ENCODE assay signal across 1 cellular context in the genomic region with DNA sequence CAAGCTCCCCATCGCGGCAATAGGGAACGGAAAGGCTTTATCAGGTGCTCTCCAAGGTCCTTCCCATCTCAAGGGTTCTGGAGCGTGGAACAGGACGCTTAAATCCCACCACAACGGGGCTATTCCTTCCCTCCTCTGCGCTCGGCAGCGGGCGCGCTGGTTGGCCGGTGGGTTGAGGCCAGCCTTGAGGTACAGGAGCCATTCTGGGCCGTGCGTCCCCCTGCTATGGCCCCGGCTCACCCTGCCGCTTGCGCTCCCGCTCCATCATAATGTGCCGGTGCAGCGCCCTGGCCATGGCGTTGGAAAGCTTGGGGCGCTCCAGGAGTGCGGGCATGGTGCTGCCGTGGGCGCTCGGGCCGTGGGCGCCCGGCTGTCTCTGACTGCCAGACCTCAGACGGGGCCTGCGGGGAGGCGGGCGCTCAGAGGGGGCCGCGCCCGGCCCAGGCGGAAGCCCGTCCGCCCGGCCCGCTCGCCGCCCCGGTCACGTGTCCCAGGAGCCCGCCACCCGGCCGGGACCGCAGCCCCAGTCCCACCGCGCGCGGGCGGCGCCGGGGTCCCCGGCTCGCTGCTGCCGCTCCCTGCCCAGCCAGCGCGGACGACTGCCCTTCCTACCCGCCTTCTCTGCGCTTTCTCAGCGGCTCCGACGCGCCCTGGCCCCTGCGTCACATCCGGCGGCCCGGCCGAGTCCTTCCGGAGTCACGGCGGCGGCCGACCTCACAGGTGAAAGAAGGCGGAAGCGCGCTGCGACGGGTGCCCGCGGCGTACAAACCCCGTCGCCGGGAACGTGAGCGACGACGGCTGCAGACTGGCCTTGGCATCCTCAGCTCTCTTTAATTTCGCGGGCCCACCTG.
TF ChIP-seq lines count a peak whose summit lies in the region.

A gene with protein sequence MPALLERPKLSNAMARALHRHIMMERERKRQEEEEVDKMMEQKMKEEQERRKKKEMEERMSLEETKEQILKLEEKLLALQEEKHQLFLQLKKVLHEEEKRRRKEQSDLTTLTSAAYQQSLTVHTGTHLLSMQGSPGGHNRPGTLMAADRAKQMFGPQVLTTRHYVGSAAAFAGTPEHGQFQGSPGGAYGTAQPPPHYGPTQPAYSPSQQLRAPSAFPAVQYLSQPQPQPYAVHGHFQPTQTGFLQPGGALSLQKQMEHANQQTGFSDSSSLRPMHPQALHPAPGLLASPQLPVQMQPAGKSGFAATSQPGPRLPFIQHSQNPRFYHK (minus strand): TSS at position 642 of the 851 bp plus-strand sequence. CDS start 308 bp downstream, at position 334.

TF ChIP-seq in HepG2, 621 proteins besides CTCF, POLR2A, EP300 and RAD21 (continued from another document and continues in another):
- TF ChIP-seq, protein P1, sequence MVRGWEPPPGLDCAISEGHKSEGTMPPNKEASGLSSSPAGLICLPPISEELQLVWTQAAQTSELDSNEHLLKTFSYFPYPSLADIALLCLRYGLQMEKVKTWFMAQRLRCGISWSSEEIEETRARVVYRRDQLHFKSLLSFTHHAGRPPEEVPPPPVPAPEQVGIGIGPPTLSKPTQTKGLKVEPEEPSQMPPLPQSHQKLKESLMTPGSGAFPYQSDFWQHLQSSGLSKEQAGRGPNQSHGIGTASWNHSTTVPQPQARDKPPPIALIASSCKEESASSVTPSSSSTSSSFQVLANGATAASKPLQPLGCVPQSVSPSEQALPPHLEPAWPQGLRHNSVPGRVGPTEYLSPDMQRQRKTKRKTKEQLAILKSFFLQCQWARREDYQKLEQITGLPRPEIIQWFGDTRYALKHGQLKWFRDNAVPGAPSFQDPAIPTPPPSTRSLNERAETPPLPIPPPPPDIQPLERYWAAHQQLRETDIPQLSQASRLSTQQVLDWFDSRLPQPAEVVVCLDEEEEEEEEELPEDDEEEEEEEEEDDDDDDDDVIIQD (CRISPR knock-in tag; IDR thresholded peaks at IDR 0.05; ENCODE audit: low read depth), result no peak
- no peak for TF ChIP-seq ZNF138 (CRISPR knock-in tag; IDR thresholded peaks at IDR 0.05; ENCODE audit: low read depth)
- TF ChIP-seq EEA1 (CRISPR knock-in tag; IDR thresholded peaks at IDR 0.05; ENCODE audit: borderline replicate concordance), result no peak
- TF ChIP-seq, protein P2, sequence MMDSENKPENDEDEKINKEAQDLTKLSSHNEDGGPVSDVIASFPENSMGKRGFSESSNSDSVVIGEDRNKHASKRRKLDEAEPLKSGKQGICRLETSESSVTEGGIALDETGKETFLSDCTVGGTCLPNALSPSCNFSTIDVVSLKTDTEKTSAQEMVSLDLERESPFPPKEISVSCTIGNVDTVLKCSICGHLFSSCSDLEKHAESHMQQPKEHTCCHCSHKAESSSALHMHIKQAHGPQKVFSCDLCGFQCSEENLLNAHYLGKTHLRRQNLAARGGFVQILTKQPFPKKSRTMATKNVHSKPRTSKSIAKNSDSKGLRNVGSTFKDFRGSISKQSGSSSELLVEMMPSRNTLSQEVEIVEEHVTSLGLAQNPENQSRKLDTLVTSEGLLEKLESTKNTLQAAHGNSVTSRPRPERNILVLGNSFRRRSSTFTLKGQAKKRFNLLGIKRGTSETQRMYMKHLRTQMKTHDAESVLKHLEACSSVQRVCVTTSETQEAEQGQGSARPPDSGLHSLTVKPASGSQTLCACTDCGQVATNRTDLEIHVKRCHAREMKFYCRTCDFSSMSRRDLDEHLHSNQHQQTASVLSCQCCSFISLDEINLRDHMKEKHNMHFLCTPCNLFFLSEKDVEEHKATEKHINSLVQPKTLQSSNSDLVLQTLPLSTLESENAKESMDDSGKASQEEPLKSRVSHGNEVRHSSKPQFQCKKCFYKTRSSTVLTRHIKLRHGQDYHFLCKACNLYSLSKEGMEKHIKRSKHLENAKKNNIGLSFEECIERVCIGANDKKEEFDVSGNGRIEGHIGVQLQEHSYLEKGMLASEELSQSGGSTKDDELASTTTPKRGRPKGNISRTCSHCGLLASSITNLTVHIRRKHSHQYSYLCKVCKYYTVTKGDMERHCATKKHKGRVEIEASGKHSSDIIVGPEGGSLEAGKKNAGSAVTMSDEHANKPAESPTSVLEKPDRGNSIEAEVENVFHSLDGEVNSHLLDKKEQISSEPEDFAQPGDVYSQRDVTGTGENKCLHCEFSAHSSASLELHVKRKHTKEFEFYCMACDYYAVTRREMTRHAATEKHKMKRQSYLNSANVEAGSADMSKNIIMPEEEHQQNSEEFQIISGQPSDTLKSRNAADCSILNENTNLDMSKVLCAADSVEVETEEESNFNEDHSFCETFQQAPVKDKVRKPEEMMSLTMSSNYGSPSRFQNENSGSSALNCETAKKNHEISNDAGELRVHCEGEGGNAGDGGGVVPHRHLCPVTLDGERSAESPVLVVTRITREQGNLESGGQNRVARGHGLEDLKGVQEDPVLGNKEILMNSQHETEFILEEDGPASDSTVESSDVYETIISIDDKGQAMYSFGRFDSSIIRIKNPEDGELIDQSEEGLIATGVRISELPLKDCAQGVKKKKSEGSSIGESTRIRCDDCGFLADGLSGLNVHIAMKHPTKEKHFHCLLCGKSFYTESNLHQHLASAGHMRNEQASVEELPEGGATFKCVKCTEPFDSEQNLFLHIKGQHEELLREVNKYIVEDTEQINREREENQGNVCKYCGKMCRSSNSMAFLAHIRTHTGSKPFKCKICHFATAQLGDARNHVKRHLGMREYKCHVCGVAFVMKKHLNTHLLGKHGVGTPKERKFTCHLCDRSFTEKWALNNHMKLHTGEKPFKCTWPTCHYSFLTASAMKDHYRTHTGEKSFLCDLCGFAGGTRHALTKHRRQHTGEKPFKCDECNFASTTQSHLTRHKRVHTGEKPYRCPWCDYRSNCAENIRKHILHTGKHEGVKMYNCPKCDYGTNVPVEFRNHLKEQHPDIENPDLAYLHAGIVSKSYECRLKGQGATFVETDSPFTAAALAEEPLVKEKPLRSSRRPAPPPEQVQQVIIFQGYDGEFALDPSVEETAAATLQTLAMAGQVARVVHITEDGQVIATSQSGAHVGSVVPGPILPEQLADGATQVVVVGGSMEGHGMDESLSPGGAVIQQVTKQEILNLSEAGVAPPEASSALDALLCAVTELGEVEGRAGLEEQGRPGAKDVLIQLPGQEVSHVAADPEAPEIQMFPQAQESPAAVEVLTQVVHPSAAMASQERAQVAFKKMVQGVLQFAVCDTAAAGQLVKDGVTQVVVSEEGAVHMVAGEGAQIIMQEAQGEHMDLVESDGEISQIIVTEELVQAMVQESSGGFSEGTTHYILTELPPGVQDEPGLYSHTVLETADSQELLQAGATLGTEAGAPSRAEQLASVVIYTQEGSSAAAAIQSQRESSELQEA (CRISPR knock-in tag; IDR thresholded peaks at IDR 0.05; ENCODE audit: not compliant biosample characterization), result no peak
- no peak for TF ChIP-seq ZNF484 (CRISPR knock-in tag; IDR thresholded peaks at IDR 0.05; ENCODE audit: borderline replicate concordance, low read depth)
- TF ChIP-seq U2AF2 (IDR thresholded peaks at IDR 0.05; ENCODE audit: low read depth, low read length), result no peak
- TF ChIP-seq KMT2B (CRISPR knock-in tag; IDR thresholded peaks at IDR 0.05), result peak; percentile 92
- TF ChIP-seq NR2F6 (IDR thresholded peaks at IDR 0.05), result no peak
- TF ChIP-seq NR2F6 (CRISPR knock-in tag; IDR thresholded peaks at IDR 0.05), result peak; percentile 66
- TF ChIP-seq ASH2L (IDR thresholded peaks at IDR 0.05; ENCODE audit: insufficient read length, low read depth, low read length), result peak; percentile 72
- TF ChIP-seq, protein P3, sequence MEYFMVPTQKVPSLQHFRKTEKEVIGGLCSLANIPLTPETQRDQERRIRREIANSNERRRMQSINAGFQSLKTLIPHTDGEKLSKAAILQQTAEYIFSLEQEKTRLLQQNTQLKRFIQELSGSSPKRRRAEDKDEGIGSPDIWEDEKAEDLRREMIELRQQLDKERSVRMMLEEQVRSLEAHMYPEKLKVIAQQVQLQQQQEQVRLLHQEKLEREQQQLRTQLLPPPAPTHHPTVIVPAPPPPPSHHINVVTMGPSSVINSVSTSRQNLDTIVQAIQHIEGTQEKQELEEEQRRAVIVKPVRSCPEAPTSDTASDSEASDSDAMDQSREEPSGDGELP (IDR thresholded peaks at IDR 0.05; ENCODE audit: borderline replicate concordance, low read depth), result peak; percentile 87; the same call in 1 of the 2 replicates
- TF ChIP-seq ZNF790 (CRISPR knock-in tag; IDR thresholded peaks at IDR 0.05; ENCODE audit: borderline replicate concordance), result no peak
- no peak for TF ChIP-seq SKI (IDR thresholded peaks at IDR 0.05; ENCODE audit: partially characterized antibody)
- TF ChIP-seq ARNTL (CRISPR knock-in tag; IDR thresholded peaks at IDR 0.05), result peak; percentile 73; the same call in 1 of the 2 replicates
- peak; percentile 84 for TF ChIP-seq ZFY (CRISPR knock-in tag; IDR thresholded peaks at IDR 0.05)
- peak; percentile 88 for TF ChIP-seq ZNF446 (CRISPR knock-in tag; IDR thresholded peaks at IDR 0.05)
- no peak for TF ChIP-seq GTF2F1 (IDR thresholded peaks at IDR 0.05; ENCODE audit: low read length)
- TF ChIP-seq ZMYM3 (CRISPR knock-in tag; IDR thresholded peaks at IDR 0.05), result no peak
- TF ChIP-seq ZNF256 (CRISPR knock-in tag; conservative IDR thresholded peaks at IDR 0.05), result 0 out of 2 replicates have a peak, but pooled peaks have one; percentile 28
- TF ChIP-seq SIN3A (IDR thresholded peaks at IDR 0.05; ENCODE audit: borderline replicate concordance, low read depth, low read length), result peak; percentile 78; the same call in 1 of the 2 replicates
- TF ChIP-seq ZNF207 (IDR thresholded peaks at IDR 0.05; ENCODE audit: borderline replicate concordance), result no peak
- no peak for TF ChIP-seq ZNF850 (CRISPR knock-in tag; conservative IDR thresholded peaks at IDR 0.05)
- no peak for TF ChIP-seq KLF9 (CRISPR knock-in tag; IDR thresholded peaks at IDR 0.05; ENCODE audit: low read depth)
- no peak for TF ChIP-seq EED (CRISPR knock-in tag; IDR thresholded peaks at IDR 0.05)
- TF ChIP-seq PHF20 (CRISPR knock-in tag; IDR thresholded peaks at IDR 0.05), result peak; percentile 99
- peak; percentile 97 for TF ChIP-seq GABPA (IDR thresholded peaks at IDR 0.05; ENCODE audit: low read depth, low read length)
- peak; percentile 94 for TF ChIP-seq GABPA (CRISPR knock-in tag; IDR thresholded peaks at IDR 0.05; ENCODE audit: low read depth)
- TF ChIP-seq, protein P4, sequence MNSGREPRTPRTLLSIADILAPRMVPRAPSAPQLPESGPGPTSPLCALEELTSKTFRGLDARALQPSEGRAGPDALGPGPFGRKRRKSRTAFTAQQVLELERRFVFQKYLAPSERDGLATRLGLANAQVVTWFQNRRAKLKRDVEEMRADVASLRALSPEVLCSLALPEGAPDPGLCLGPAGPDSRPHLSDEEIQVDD (CRISPR knock-in tag; IDR thresholded peaks at IDR 0.05; ENCODE audit: borderline replicate concordance), result peak; percentile 36; the same call in 1 of the 2 replicates
- TF ChIP-seq ZNF225 (CRISPR knock-in tag; IDR thresholded peaks at IDR 0.05), result no peak; the same call in 1 of the 2 replicates
- no peak for TF ChIP-seq EHMT2 (IDR thresholded peaks at IDR 0.05; ENCODE audit: borderline replicate concordance, low read depth, low read length)
- no peak for TF ChIP-seq HES4 (CRISPR knock-in tag; IDR thresholded peaks at IDR 0.05; ENCODE audit: borderline replicate concordance)
- TF ChIP-seq, protein P5, sequence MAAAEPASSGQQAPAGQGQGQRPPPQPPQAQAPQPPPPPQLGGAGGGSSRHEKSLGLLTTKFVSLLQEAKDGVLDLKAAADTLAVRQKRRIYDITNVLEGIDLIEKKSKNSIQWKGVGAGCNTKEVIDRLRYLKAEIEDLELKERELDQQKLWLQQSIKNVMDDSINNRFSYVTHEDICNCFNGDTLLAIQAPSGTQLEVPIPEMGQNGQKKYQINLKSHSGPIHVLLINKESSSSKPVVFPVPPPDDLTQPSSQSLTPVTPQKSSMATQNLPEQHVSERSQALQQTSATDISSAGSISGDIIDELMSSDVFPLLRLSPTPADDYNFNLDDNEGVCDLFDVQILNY (CRISPR knock-in tag; conservative IDR thresholded peaks at IDR 0.05), result peak; percentile 69
- no peak for TF ChIP-seq ZFP36 (IDR thresholded peaks at IDR 0.05; ENCODE audit: borderline replicate concordance, low read depth, low read length, partially characterized antibody)
- TF ChIP-seq SP2 (CRISPR knock-in tag; IDR thresholded peaks at IDR 0.05), result peak; percentile 80
- no peak for TF ChIP-seq SMARCE1 (IDR thresholded peaks at IDR 0.05; ENCODE audit: borderline replicate concordance)
- no peak for TF ChIP-seq RFX1 (IDR thresholded peaks at IDR 0.05)
- no peak for TF ChIP-seq ZNF543 (CRISPR knock-in tag; IDR thresholded peaks at IDR 0.05)
- TF ChIP-seq, protein P6, sequence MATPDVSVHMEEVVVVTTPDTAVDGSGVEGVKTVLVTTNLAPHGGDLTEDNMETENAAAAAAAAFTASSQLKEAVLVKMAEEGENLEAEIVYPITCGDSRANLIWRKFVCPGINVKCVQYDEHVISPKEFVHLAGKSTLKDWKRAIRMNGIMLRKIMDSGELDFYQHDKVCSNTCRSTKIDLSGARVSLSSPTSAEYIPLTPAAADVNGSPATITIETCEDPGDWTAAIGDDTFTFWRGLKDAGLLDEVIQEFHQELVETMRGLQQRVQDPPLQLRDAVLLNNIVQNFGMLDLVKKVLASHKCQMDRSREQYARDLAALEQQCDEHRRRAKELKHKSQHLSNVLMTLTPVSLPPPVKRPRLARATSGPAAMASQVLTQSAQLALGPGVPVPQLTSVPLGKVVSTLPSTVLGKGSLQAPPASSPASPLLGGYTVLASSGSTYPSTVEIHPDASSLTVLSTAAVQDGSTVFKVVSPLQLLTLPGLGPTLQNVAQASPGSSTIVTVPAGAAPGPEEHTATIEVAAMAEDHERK (CRISPR knock-in tag; IDR thresholded peaks at IDR 0.05; ENCODE audit: low read depth), result peak; percentile 83
- TF ChIP-seq, protein P7, sequence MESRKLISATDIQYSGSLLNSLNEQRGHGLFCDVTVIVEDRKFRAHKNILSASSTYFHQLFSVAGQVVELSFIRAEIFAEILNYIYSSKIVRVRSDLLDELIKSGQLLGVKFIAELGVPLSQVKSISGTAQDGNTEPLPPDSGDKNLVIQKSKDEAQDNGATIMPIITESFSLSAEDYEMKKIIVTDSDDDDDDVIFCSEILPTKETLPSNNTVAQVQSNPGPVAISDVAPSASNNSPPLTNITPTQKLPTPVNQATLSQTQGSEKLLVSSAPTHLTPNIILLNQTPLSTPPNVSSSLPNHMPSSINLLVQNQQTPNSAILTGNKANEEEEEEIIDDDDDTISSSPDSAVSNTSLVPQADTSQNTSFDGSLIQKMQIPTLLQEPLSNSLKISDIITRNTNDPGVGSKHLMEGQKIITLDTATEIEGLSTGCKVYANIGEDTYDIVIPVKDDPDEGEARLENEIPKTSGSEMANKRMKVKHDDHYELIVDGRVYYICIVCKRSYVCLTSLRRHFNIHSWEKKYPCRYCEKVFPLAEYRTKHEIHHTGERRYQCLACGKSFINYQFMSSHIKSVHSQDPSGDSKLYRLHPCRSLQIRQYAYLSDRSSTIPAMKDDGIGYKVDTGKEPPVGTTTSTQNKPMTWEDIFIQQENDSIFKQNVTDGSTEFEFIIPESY (CRISPR knock-in tag; IDR thresholded peaks at IDR 0.05), result peak; percentile 54; the same call in 1 of the 2 replicates
- TF ChIP-seq RFXAP (CRISPR knock-in tag; IDR thresholded peaks at IDR 0.05; ENCODE audit: borderline replicate concordance), result peak; percentile 40; the same call in 1 of the 2 replicates
- TF ChIP-seq RBM39 (IDR thresholded peaks at IDR 0.05; ENCODE audit: low read depth, low read length, poor library complexity, severe bottlenecking), result no peak
